ENCODE assay signal across 17 cellular contexts in genomic region chr12:109609256-109609821, GRCh38. TPM values are rescaled to one million over a fixed set of nuclear protein-coding genes. Genes with fewer than 3 reads are reported as not detected.
DNase-seq lines count a peak whose midpoint lies in the region; ATAC-seq, FAIRE-seq and TF ChIP-seq lines count a peak whose summit lies in the region.
"Had no signal": no experiment of that assay in that cellular context is flagged by ENCODE, and none has a peak within 500 bp of the region (broad histone marks: within the 10 kb centered on the region; RNA-seq: fewer than 3 reads in every experiment).

No MANE protein-coding gene starts in this region.

- BruUV-seq in PC-9 (replicated peaks; lab: Mats Ljungman, UMichigan): no TSS peak

- H3K27me3 ChIP-seq in PC-9 (ENCODE audit: insufficient read depth, low read depth): peaks cover 32% of the 10 kb centered on the region

- CTCF ChIA-PET in A549 (lab: Yijun Ruan, JAX) (interaction anchor here (0.6 to 5.8 kb wide), 2 partner anchors 11 to 166 kb away, joined by 3 to 54 read pairs; no protein-coding TSS in a partner anchor), PC-9 (lab: Charles Lee) (interaction anchor here (0.5 to 0.7 kb wide), 3 partner anchors 10 to 164 kb away, joined by 5 to 9 read pairs (median 6); no protein-coding TSS in a partner anchor)

- WGBS in A549 (ENCODE audit: missing lambda C conversion rate): 40% methylated on average over 7 of the region's 7 CpGs

- intact Hi-C loops in PC-9 (cut with micrococcal nuclease; ENCODE audit: unreplicated experiment): no loop called here

- TF ChIP-seq POLR2A in A549 (IDR thresholded peaks at IDR 0.05; ENCODE audit: low read length): no peak

- H3K9me2 ChIP-seq in PC-9 (ENCODE audit: insufficient read depth): no peaks in the 10 kb centered on the region

- no peak for TF ChIP-seq EP300 in A549 (IDR thresholded peaks at IDR 0.05)

- H3K36me3 ChIP-seq in PC-9 (ENCODE audit: low read depth): no peaks in the 10 kb centered on the region

- H2AFZ ChIP-seq in PC-9: no peak overlapping the region

- H3K27ac ChIP-seq in A549 (no peak overlapping the region), PC-9 (no peak overlapping the region)

- H3F3A ChIP-seq in PC-9 (ENCODE audit: insufficient read depth, low read depth): no peaks in the 10 kb centered on the region

- FAIRE-seq in A549 (lab: Jason Lieb, UNC): no peak
- FAIRE-seq: D721Med had no signal

- H3K4me3 ChIP-seq in A549 (no peak overlapping the region), PC-9 (no peak overlapping the region)

- DNase-seq in NCI-H1092 (lab: John Stamatoyannopoulos, UW) (peak; percentile 6), NCI-H1092 treated with DMSO at 0.1 percent for 48 hours (lab: John Stamatoyannopoulos, UW) (no peak), A549 (ENCODE audit: low read depth in 1 of 2, low spot score in 1 of 2) (peak in 1 of 2 experiments; percentile 20), NCI-H510A treated with DMSO at 0.1 percent for 48 hours (lab: John Stamatoyannopoulos, UW) (peak; percentile 44), SHP77 treated with DMSO at 0.1 percent for 48 hours (lab: John Stamatoyannopoulos, UW) (peak; percentile 28), PC-9 (no peak), D341Med (ENCODE audit: low spot score) (no peak)
- no peak for DNase-seq in stimulated activated CD4-positive, alpha-beta T cell treated with anti-CD3 and anti-CD28 coated beads, Interleukin-2, amount 100 ng/mL, for 48 hours
- DNase-seq: 8988T; CD8-positive, alpha-beta T cell; DMS79 treated with DMSO at 0.1 percent for 48 hours; NCI-H1694; NCI-H2107; SIG-M5; T-helper 1 cell; T-helper 9 cell had no signal

- H3K4me1 ChIP-seq in A549: no peaks in the 10 kb centered on the region
- H3K4me1 ChIP-seq in PC-9 (replicated peaks; ENCODE audit: insufficient read depth): no peaks in the 10 kb centered on the region

- no peaks in the 10 kb centered on the region for H4K20me1 ChIP-seq in PC-9 (ENCODE audit: insufficient read depth)

- ATAC-seq in A549: no peak
- ATAC-seq: CD8-positive, alpha-beta T cell had no signal

- H3K4me2 ChIP-seq in A549 (no peak overlapping the region), PC-9 (no peak overlapping the region)

- H3K9me3 ChIP-seq in A549: no peaks in the 10 kb centered on the region
- H3K9me3 ChIP-seq in PC-9 (ENCODE audit: insufficient read depth, low read depth): no peaks in the 10 kb centered on the region

- POLR2A ChIA-PET in A549 (lab: Yijun Ruan, JAX) (no interaction called here), PC-9 (lab: Charles Lee; ENCODE audit: unreplicated experiment) (interaction anchor here (0.6 kb wide), 1 partner anchor 454 kb away, joined by 10 read pairs; no protein-coding TSS in a partner anchor)

- no peaks in the 10 kb centered on the region for H3K79me2 ChIP-seq in PC-9 (ENCODE audit: low read depth)

- TF ChIP-seq RAD21 in A549 (conservative IDR thresholded peaks at IDR 0.05 in 1 of 2, IDR thresholded peaks at IDR 0.05 in 1 of 2): no peak

- TF ChIP-seq CTCF in A549 (IDR thresholded peaks at IDR 0.05) (no peak), PC-9 (conservative IDR thresholded peaks at IDR 0.05) (no peak)

TF ChIP-seq in A549, 52 proteins besides CTCF, POLR2A, EP300 and RAD21:
- TF ChIP-seq REST (IDR thresholded peaks at IDR 0.05): no peak
- peak; percentile 75 for TF ChIP-seq ZFP36 (IDR thresholded peaks at IDR 0.05; ENCODE audit: borderline replicate concordance, partially characterized antibody)

RNA-seq across cellular contexts. Expression of gene MVK, which starts 35.7 kb away (rescaled TPM):
- polyA plus RNA-seq in A549 (2011; rRNA removed) (5.9 and 7.0 TPM in 2 replicates), A549 (2017; fragmentation: RNase III; extraction: RNeasy Plus Mini Kit Qiagen cat#74134 plus additional on column Dnase treatment) (7.5 to 14.8 TPM (median 14.0 TPM) in 3 replicates)
- 13.6 and 19.9 TPM in 2 replicates for polyA plus RNA-seq in A549 (2012; cell fraction: cytosol; rRNA removed)
- polyA plus RNA-seq in A549 (2012; cell fraction: nucleus; rRNA removed): 18.4 and 25.1 TPM in 2 replicates
- 6.4 and 7.3 TPM in 2 replicates for polyA minus RNA-seq in A549 (2011; rRNA and poly(A)+ RNA removed)
- total RNA-seq in PC-9 (2021): 35.6 and 50.8 TPM in 2 replicates

RNA-seq across cellular contexts. Expression of gene MMAB, which starts 36.0 kb away (rescaled TPM):
- polyA plus RNA-seq in A549 (2011; rRNA removed): 23.0 and 26.1 TPM in 2 replicates
- polyA plus RNA-seq in A549 (2012; cell fraction: cytosol; rRNA removed): 27.2 and 29.6 TPM in 2 replicates
- polyA plus RNA-seq in A549 (2012; cell fraction: nucleus; rRNA removed): 20.9 and 22.0 TPM in 2 replicates
- 32.8 to 36.8 TPM (median 34.7 TPM) in 3 replicates for polyA plus RNA-seq in A549 (2017; fragmentation: RNase III; extraction: RNeasy Plus Mini Kit Qiagen cat#74134 plus additional on column Dnase treatment)
- polyA minus RNA-seq in A549 (2011; rRNA and poly(A)+ RNA removed): 14.5 and 18.6 TPM in 2 replicates
- 52.8 and 84.3 TPM in 2 replicates for total RNA-seq in PC-9 (2021)

Comparison
In these comparisons a context has a peak if more than half of its experiments do, and no peak if none do; other contexts are left out.
1. DNase-seq: peak in NCI-H1092 (single experiment), NCI-H510A treated with DMSO at 0.1 percent for 48 hours (single experiment) and SHP77 treated with DMSO at 0.1 percent for 48 hours (single experiment); none in NCI-H1092 treated with DMSO at 0.1 percent for 48 hours (single experiment), PC-9 (0 of 2), stimulated activated CD4-positive, alpha-beta T cell treated with anti-CD3 and anti-CD28 coated beads, Interleukin-2, amount 100 ng/mL, for 48 hours (0 of 2) and D341Med (single experiment).